ENCODE assay signal across 1 cellular context in the genomic region with DNA sequence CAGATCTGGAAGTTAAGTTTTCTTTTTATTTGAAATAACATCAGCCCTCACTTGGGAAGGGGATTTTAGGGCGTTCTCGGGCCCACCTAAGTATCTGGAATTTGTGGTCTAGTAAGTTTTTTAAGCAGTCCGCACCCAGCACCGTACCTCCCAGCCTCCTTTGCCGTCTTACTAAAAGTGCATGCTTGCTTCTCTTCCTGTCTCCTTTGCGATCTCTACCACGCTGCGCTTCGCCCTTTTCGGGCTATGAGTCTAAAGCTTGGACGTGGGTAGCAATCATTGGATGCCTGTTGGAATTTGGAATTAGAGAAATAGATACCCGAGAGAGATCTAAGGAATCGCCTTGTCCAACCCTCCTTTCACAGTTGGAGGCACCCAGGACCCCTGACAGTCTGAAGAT.
TF ChIP-seq lines count a peak whose summit lies in the region.

No MANE protein-coding gene starts in this region.

TF ChIP-seq in WTC11, 78 proteins besides CTCF, POLR2A, EP300 and RAD21 (continued from another document):
- TF ChIP-seq OVOL2 (CRISPR knock-in tag; IDR thresholded peaks at IDR 0.05; ENCODE audit: borderline replicate concordance) (no peak), ZNF416 (CRISPR knock-in tag; IDR thresholded peaks at IDR 0.05) (no peak), ZNF396 (CRISPR knock-in tag; IDR thresholded peaks at IDR 0.05; ENCODE audit: borderline replicate concordance) (no peak), SMAD3 (CRISPR knock-in tag; IDR thresholded peaks at IDR 0.05; ENCODE audit: borderline replicate concordance) (no peak)
- TF ChIP-seq, protein P1, sequence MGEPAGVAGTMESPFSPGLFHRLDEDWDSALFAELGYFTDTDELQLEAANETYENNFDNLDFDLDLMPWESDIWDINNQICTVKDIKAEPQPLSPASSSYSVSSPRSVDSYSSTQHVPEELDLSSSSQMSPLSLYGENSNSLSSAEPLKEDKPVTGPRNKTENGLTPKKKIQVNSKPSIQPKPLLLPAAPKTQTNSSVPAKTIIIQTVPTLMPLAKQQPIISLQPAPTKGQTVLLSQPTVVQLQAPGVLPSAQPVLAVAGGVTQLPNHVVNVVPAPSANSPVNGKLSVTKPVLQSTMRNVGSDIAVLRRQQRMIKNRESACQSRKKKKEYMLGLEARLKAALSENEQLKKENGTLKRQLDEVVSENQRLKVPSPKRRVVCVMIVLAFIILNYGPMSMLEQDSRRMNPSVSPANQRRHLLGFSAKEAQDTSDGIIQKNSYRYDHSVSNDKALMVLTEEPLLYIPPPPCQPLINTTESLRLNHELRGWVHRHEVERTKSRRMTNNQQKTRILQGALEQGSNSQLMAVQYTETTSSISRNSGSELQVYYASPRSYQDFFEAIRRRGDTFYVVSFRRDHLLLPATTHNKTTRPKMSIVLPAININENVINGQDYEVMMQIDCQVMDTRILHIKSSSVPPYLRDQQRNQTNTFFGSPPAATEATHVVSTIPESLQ (CRISPR knock-in tag; IDR thresholded peaks at IDR 0.05), result no peak
